In genomic region chr2:176665086-176665485, GRCh38 we compare ENCODE assay signal across 26 cellular contexts.
"Had no signal": no experiment of that assay in that cellular context is flagged by ENCODE, and none has a peak within 500 bp of the region (broad histone marks: within the 10 kb centered on the region; RNA-seq: fewer than 3 reads in every experiment).

No MANE protein-coding gene starts in this region.

- H3K4me1 Mint-ChIP-seq: natural killer cell; stimulated activated effector memory CD8-positive, alpha-beta T cell treated with anti-CD3 and anti-CD28 coated beads, Interleukin-12 subunit alpha, Interleukin-12 subunit beta, amount 100 ng/mL, for 72 hours had no signal

- H3K27ac ChIP-seq: gastrocnemius medialis, heart left ventricle, lower lobe of right lung, ovary, psoas muscle, sigmoid colon, stomach, thyroid gland, upper lobe of left lung had no signal

- H3K9me3 Mint-ChIP-seq: dendritic cell treated with granulocyte-macrophage colony-stimulating factor and Interleukin-4, amounts not matched to agents 40 ng/mL and 50 ng/mL, for 4 days; natural killer cell; stimulated activated effector memory CD8-positive, alpha-beta T cell treated with anti-CD3 and anti-CD28 coated beads, Interleukin-12 subunit alpha, Interleukin-12 subunit beta, amount 100 ng/mL, for 72 hours had no signal

- H3K4me1 ChIP-seq: gastrocnemius medialis, lower lobe of right lung, psoas muscle, stomach, upper lobe of left lung had no signal

- H3K36me3 Mint-ChIP-seq: natural killer cell; stimulated activated effector memory CD8-positive, alpha-beta T cell treated with anti-CD3 and anti-CD28 coated beads, Interleukin-12 subunit alpha, Interleukin-12 subunit beta, amount 100 ng/mL, for 72 hours had no signal

- FAIRE-seq: colon, endothelial cell of umbilical vein, islet of Langerhans, urothelium cell line had no signal

- H3K4me3 Mint-ChIP-seq: dendritic cell treated with granulocyte-macrophage colony-stimulating factor and Interleukin-4, amounts not matched to agents 40 ng/mL and 50 ng/mL, for 4 days; natural killer cell; stimulated activated effector memory CD8-positive, alpha-beta T cell treated with anti-CD3 and anti-CD28 coated beads, Interleukin-12 subunit alpha, Interleukin-12 subunit beta, amount 100 ng/mL, for 72 hours had no signal

- H3K4me3 ChIP-seq: gastrocnemius medialis, heart left ventricle, lower lobe of right lung, ovary, psoas muscle, sigmoid colon, stomach, thyroid gland, upper lobe of left lung had no signal

- DNase-seq: effector CD8-positive, alpha-beta T cell; gastrocnemius medialis; heart left ventricle; hippocampal formation; left colon; left ventricle myocardium superior; lower lobe of right lung; natural killer cell; occipital lobe; ovary; posterior cingulate gyrus; psoas muscle; right cardiac atrium; sigmoid colon; stimulated activated CD4-positive, alpha-beta T cell treated with anti-CD3 and anti-CD28 coated beads, Interleukin-2, amount 100 ng/mL, for 24 hours; stimulated activated CD4-positive, alpha-beta T cell treated with anti-CD3 and anti-CD28 coated beads, Interleukin-4, amount 100 ng/mL, for 24 hours; stimulated activated naive CD4-positive, alpha-beta T cell treated with Interleukin-2 at 50 U/mL for 16 hours; stomach; thyroid gland; upper lobe of left lung had no signal

- H3K36me3 ChIP-seq: gastrocnemius medialis, heart left ventricle, lower lobe of right lung, ovary, sigmoid colon, stomach, thyroid gland, upper lobe of left lung had no signal

- H3K27me3 ChIP-seq: ovary, sigmoid colon, thyroid gland, upper lobe of left lung had no signal

- ATAC-seq: gastrocnemius medialis; heart left ventricle; left colon; left ventricle myocardium superior; lower lobe of right lung; natural killer cell; psoas muscle; right cardiac atrium; stimulated activated effector memory CD8-positive, alpha-beta T cell treated with anti-CD3 and anti-CD28 coated beads, Interleukin-12 subunit alpha, Interleukin-12 subunit beta, amount 100 ng/mL, for 72 hours had no signal

- H3K27ac Mint-ChIP-seq: dendritic cell treated with granulocyte-macrophage colony-stimulating factor and Interleukin-4, amounts not matched to agents 40 ng/mL and 50 ng/mL, for 4 days; natural killer cell; stimulated activated effector memory CD8-positive, alpha-beta T cell treated with anti-CD3 and anti-CD28 coated beads, Interleukin-12 subunit alpha, Interleukin-12 subunit beta, amount 100 ng/mL, for 72 hours had no signal

- H3K9me3 ChIP-seq: gastrocnemius medialis, heart left ventricle, lower lobe of right lung, ovary, psoas muscle, sigmoid colon, stomach, thyroid gland, upper lobe of left lung had no signal
